13 cellular contexts compared by ENCODE assay signal in genomic region chrX:73577368-73577767, GRCh38. TPM values are rescaled to one million over a fixed set of nuclear protein-coding genes. Genes with fewer than 3 reads are reported as not detected.
DNase-seq lines count a peak whose midpoint lies in the region; ATAC-seq and TF ChIP-seq lines count a peak whose summit lies in the region.
"Had no signal": no experiment of that assay in that cellular context is flagged by ENCODE, and none has a peak within 500 bp of the region (broad histone marks: within the 10 kb centered on the region; RNA-seq: fewer than 3 reads in every experiment).

No MANE protein-coding gene starts in this region.

- H3K4me3 ChIP-seq in right lobe of liver: no peak overlapping the region
- H3K4me3 ChIP-seq: GM12878, SJCRH30 had no signal

- H3K9me3 ChIP-seq in right lobe of liver: no peaks in the 10 kb centered on the region
- H3K9me3 ChIP-seq: SJCRH30 had no signal

- TF ChIP-seq CTCF in foreskin keratinocyte (conservative IDR thresholded peaks at IDR 0.05) (no peak), right lobe of liver (IDR thresholded peaks at IDR 0.05) (no peak)

- H3K4me1 ChIP-seq in foreskin keratinocyte: peaks cover 4% of the 10 kb centered on the region
- no peaks in the 10 kb centered on the region for H3K4me1 ChIP-seq in right lobe of liver
- H3K4me1 ChIP-seq: SJCRH30 had no signal

- H3K36me3 ChIP-seq in right lobe of liver: no peaks in the 10 kb centered on the region

- intact Hi-C loops in right lobe of liver (cut with DNase I): no loop called here

- TF ChIP-seq POLR2A in right lobe of liver (IDR thresholded peaks at IDR 0.05): no peak

- H3K27ac ChIP-seq in foreskin keratinocyte: no peak overlapping the region
- H3K27ac ChIP-seq in right lobe of liver: no peak overlapping the region
- H3K27ac ChIP-seq: 22Rv1, SJCRH30 had no signal

- H3K9me3 Mint-ChIP-seq in activated T-helper 17 cell treated with anti-CD3 and anti-CD28 coated beads, Interleukin-2, amount 50 U/mL, for 72 hours: no peaks in the 10 kb centered on the region

- no peaks in the 10 kb centered on the region for H3K36me3 Mint-ChIP-seq in activated T-helper 17 cell treated with anti-CD3 and anti-CD28 coated beads, Interleukin-2, amount 50 U/mL, for 72 hours (ENCODE audit: low read depth)

- DNase-seq in DMS53 (lab: John Stamatoyannopoulos, UW) (peak; percentile 53), DMS53 treated with DMSO at 0.1 percent for 48 hours (lab: John Stamatoyannopoulos, UW; ENCODE audit: unreplicated experiment) (no peak), SW480 (ENCODE audit: low spot score) (peak; percentile 86), foreskin keratinocyte (peak; percentile 65 to 77), stromal cell of bone marrow (ENCODE audit: low read depth) (peak; percentile 77), DMS 273 treated with DMSO at 0.1 percent for 48 hours (lab: John Stamatoyannopoulos, UW) (no peak), right lobe of liver (no peak)
- DNase-seq: activated CD4-positive, alpha-beta memory T cell treated with anti-CD3 and anti-CD28 coated beads, Interleukin-2, amount 10 ng/mL, durations not matched to agents 7 days and 5 days; NCI-H146; SJCRH30 had no signal

- H3K4me3 Mint-ChIP-seq in activated T-helper 17 cell treated with anti-CD3 and anti-CD28 coated beads, Interleukin-2, amount 50 U/mL, for 72 hours: no peak overlapping the region
- H3K4me3 Mint-ChIP-seq: activated CD4-positive, alpha-beta memory T cell treated with anti-CD3 and anti-CD28 coated beads, Interleukin-2, amount 10 ng/mL, durations not matched to agents 7 days and 5 days had no signal

- no peaks in the 10 kb centered on the region for H3K27me3 Mint-ChIP-seq in activated T-helper 17 cell treated with anti-CD3 and anti-CD28 coated beads, Interleukin-2, amount 50 U/mL, for 72 hours
- H3K27me3 Mint-ChIP-seq: activated CD4-positive, alpha-beta memory T cell treated with anti-CD3 and anti-CD28 coated beads, Interleukin-2, amount 10 ng/mL, durations not matched to agents 7 days and 5 days had no signal

- H3K27me3 ChIP-seq in foreskin keratinocyte (no peaks in the 10 kb centered on the region), right lobe of liver (no peaks in the 10 kb centered on the region)
- H3K27me3 ChIP-seq: SJCRH30 had no signal

- H3K27ac Mint-ChIP-seq in activated T-helper 17 cell treated with anti-CD3 and anti-CD28 coated beads, Interleukin-2, amount 50 U/mL, for 72 hours: no peak overlapping the region
- H3K27ac Mint-ChIP-seq: activated CD4-positive, alpha-beta memory T cell treated with anti-CD3 and anti-CD28 coated beads, Interleukin-2, amount 10 ng/mL, durations not matched to agents 7 days and 5 days had no signal

- ATAC-seq in foreskin keratinocyte: peak; percentile 100
- ATAC-seq in activated T-helper 17 cell treated with anti-CD3 and anti-CD28 coated beads, Interleukin-2, amount 50 U/mL, for 72 hours (replicated peaks): no peak
- no peak for ATAC-seq in right lobe of liver
- ATAC-seq: GM12878 had no signal

- H3K4me1 Mint-ChIP-seq in activated T-helper 17 cell treated with anti-CD3 and anti-CD28 coated beads, Interleukin-2, amount 50 U/mL, for 72 hours: no peaks in the 10 kb centered on the region

- 33% methylated on average over 2 of the region's 2 CpGs for WGBS in right lobe of liver (ENCODE audit: insufficient coverage, low coverage, low lambda C conversion rate, missing lambda C conversion rate)

RNA-seq across cellular contexts. Expression of gene CHIC1, which starts 14.4 kb away (rescaled TPM):
- total RNA-seq in foreskin keratinocyte (3.6 and 3.9 TPM in 2 replicates), right lobe of liver (1 to 10 TPM in 2 of 6 experiments, under 1 TPM in 4; 0.68 to 4.3 (median 0.93) TPM)
- polyA plus RNA-seq in foreskin keratinocyte: 0.79 and 1.0 TPM in 2 replicates
- 1 to 10 TPM; 4.2 to 8.3 TPM for total RNA-seq in activated T-helper 17 cell treated with anti-CD3 and anti-CD28 coated beads, Interleukin-2, amount 50 U/mL, for 72 hours

Comparison
In these comparisons a context has a peak if more than half of its experiments do, and no peak if none do; other contexts are left out.
1. DNase-seq: peak in DMS53 (single experiment), SW480 (single experiment), foreskin keratinocyte (2 of 2) and stromal cell of bone marrow (single experiment); none in DMS53 treated with DMSO at 0.1 percent for 48 hours (single experiment), DMS 273 treated with DMSO at 0.1 percent for 48 hours (single experiment) and right lobe of liver (0 of 3).